Comparison of ENCODE assay signal across 8 cellular contexts in genomic region chr1:224430511-224431113, GRCh38. TPM values are rescaled to one million over a fixed set of nuclear protein-coding genes. Genes with fewer than 3 reads are reported as not detected.
DNase-seq lines count a peak whose midpoint lies in the region; ATAC-seq, FAIRE-seq and TF ChIP-seq lines count a peak whose summit lies in the region.

No MANE protein-coding gene starts in this region.

- no peaks in the 10 kb centered on the region for H3K9me2 ChIP-seq in MM.1S (replicated peaks; ENCODE audit: insufficient read depth, low read length)

- no peak overlapping the region for H3K27ac ChIP-seq in BLaER1
- peak overlapping the region; percentile 67 for H3K27ac ChIP-seq in MM.1S (ENCODE audit: low read length)
- H3K27ac ChIP-seq in keratinocyte (ENCODE audit: control insufficient read depth, insufficient read depth, low read length): peak overlapping the region; percentile 50

- dilution Hi-C loops in keratinocyte (cut with MboI; ENCODE audit: extremely low pct_ligation_motif_present, low sequenced_read_pairs): no loop called here

- peak; percentile 31 for ATAC-seq in GM18867 (IDR thresholded peaks at IDR 0.05; ENCODE audit: unreplicated experiment)
- ATAC-seq in activated naive CD8-positive, alpha-beta T cell treated with anti-CD3 and anti-CD28 coated beads, Interleukin-2, amount 10 ng/mL, durations not matched to agents 7 days and 5 days (ENCODE audit: low read depth): no peak
- ATAC-seq in HG03521 (IDR thresholded peaks at IDR 0.05; ENCODE audit: unreplicated experiment): no peak

- DNase-seq in MM.1S: peak; percentile 65
- no peak for DNase-seq in activated naive CD8-positive, alpha-beta T cell treated with anti-CD3 and anti-CD28 coated beads, Interleukin-2, amount 10 ng/mL, durations not matched to agents 7 days and 5 days
- DNase-seq in keratinocyte (ENCODE audit: low read depth, low spot score): no peak
- peak; percentile 40 for DNase-seq in superior temporal gyrus (ENCODE audit: extremely low spot score)
- DNase-seq in COLO668 (lab: John Stamatoyannopoulos, UW; ENCODE audit: unreplicated experiment): no peak

- TF ChIP-seq CTCF in MM.1S (IDR thresholded peaks at IDR 0.05; ENCODE audit: low read length) (no peak), keratinocyte (optimal IDR thresholded peaks at IDR 0.05 in 1 of 3, IDR thresholded peaks at IDR 0.05 in 1 of 3, conservative IDR thresholded peaks at IDR 0.05 in 1 of 3; ENCODE audit: extremely low read depth in 1 of 3, insufficient read depth in 2 of 3, low read length in 3 of 3) (no peak)

- H3K9me3 Mint-ChIP-seq in activated naive CD8-positive, alpha-beta T cell treated with anti-CD3 and anti-CD28 coated beads, Interleukin-2, amount 10 ng/mL, durations not matched to agents 7 days and 5 days: no peaks in the 10 kb centered on the region

- peak overlapping the region; percentile 75 for H3K4me3 Mint-ChIP-seq in activated naive CD8-positive, alpha-beta T cell treated with anti-CD3 and anti-CD28 coated beads, Interleukin-2, amount 10 ng/mL, durations not matched to agents 7 days and 5 days

- no peak for FAIRE-seq in keratinocyte (lab: Jason Lieb, UNC)

- H2AFZ ChIP-seq in MM.1S (ENCODE audit: low read length): no peak overlapping the region
- no peak overlapping the region for H2AFZ ChIP-seq in keratinocyte (ENCODE audit: control insufficient read depth, low read length)

- H3K4me2 ChIP-seq in BLaER1 (peak overlapping the region; percentile 56), MM.1S (ENCODE audit: low read depth, low read length) (peak overlapping the region; percentile 78), keratinocyte (ENCODE audit: control insufficient read depth, extremely low read depth, insufficient read depth, low read depth, low read length) (peak overlapping the region; percentile 98)

- H3K27me3 ChIP-seq in BLaER1: no peaks in the 10 kb centered on the region
- no peaks in the 10 kb centered on the region for H3K27me3 ChIP-seq in MM.1S (replicated peaks; ENCODE audit: insufficient read depth, low read length)
- no peaks in the 10 kb centered on the region for H3K27me3 ChIP-seq in keratinocyte (ENCODE audit: control insufficient read depth, extremely low read depth, insufficient read depth, low read length)

- H3K4me3 ChIP-seq in BLaER1 (no peak overlapping the region), MM.1S (ENCODE audit: low read length) (peak overlapping the region; percentile 9; the same call in 1 of the 2 replicates), keratinocyte (ENCODE audit: control insufficient read depth in 2 of 3, extremely low read depth in 1 of 3, insufficient read depth in 2 of 3, low read depth in 1 of 3, low read length in 3 of 3) (peak overlapping the region in 2 of 3 experiments; percentile 47)

- H3K4me1 Mint-ChIP-seq in activated naive CD8-positive, alpha-beta T cell treated with anti-CD3 and anti-CD28 coated beads, Interleukin-2, amount 10 ng/mL, durations not matched to agents 7 days and 5 days: peaks cover 39% of the 10 kb centered on the region

- H3K4me1 ChIP-seq in BLaER1 (peaks cover 49% of the 10 kb centered on the region), MM.1S (ENCODE audit: low read length) (peaks cover 17% of the 10 kb centered on the region), keratinocyte (ENCODE audit: control insufficient read depth, extremely low read depth, insufficient read depth, low read length) (peaks cover 28% of the 10 kb centered on the region)

- POLR2A ChIA-PET in activated naive CD8-positive, alpha-beta T cell treated with anti-CD3 and anti-CD28 coated beads, Interleukin-2, amount 10 ng/mL, durations not matched to agents 7 days and 5 days (lab: Charles Lee): interaction anchor here (1.1 to 2.4 kb wide), 4 partner anchors 12 to 73 kb away, joined by 3 to 6 read pairs (median 4); partner anchors contain the start of gene CNIH4

- H3K36me3 Mint-ChIP-seq in activated naive CD8-positive, alpha-beta T cell treated with anti-CD3 and anti-CD28 coated beads, Interleukin-2, amount 10 ng/mL, durations not matched to agents 7 days and 5 days: peaks cover 23% of the 10 kb centered on the region

- H3K36me3 ChIP-seq in BLaER1 (peaks cover 24% of the 10 kb centered on the region), MM.1S (replicated peaks; ENCODE audit: insufficient read depth, low read length) (no peaks in the 10 kb centered on the region), keratinocyte (ENCODE audit: control insufficient read depth in 2 of 2, extremely low read depth in 1 of 2, insufficient read depth in 2 of 2, low read length in 2 of 2) (peaks cover 3% of the 10 kb centered on the region in 2 experiments)

- no peaks in the 10 kb centered on the region for H3K9me1 ChIP-seq in keratinocyte (ENCODE audit: control insufficient read depth, extremely low read depth, insufficient read depth, low read length)

- peaks cover 91% of the 10 kb centered on the region for H3K79me2 ChIP-seq in MM.1S (ENCODE audit: low read length)
- H3K79me2 ChIP-seq in keratinocyte (ENCODE audit: control insufficient read depth, insufficient read depth, low read length): peaks cover 66% of the 10 kb centered on the region

- H3K27me3 Mint-ChIP-seq in activated naive CD8-positive, alpha-beta T cell treated with anti-CD3 and anti-CD28 coated beads, Interleukin-2, amount 10 ng/mL, durations not matched to agents 7 days and 5 days: no peaks in the 10 kb centered on the region

- H3K9ac ChIP-seq in BLaER1 (no peak overlapping the region), MM.1S (ENCODE audit: low read length) (peak overlapping the region; percentile 22), keratinocyte (ENCODE audit: control insufficient read depth, extremely low read depth, insufficient read depth, low read length) (no peak overlapping the region)

- peak overlapping the region; percentile 72 for H3K27ac Mint-ChIP-seq in activated naive CD8-positive, alpha-beta T cell treated with anti-CD3 and anti-CD28 coated beads, Interleukin-2, amount 10 ng/mL, durations not matched to agents 7 days and 5 days

- H3F3A ChIP-seq in MM.1S (ENCODE audit: insufficient read depth, low read length): peaks cover 41% of the 10 kb centered on the region

- H4K20me1 ChIP-seq in BLaER1 (peaks cover 77% of the 10 kb centered on the region), MM.1S (ENCODE audit: insufficient read depth, low read length) (no peaks in the 10 kb centered on the region; the same call in 1 of the 2 replicates), keratinocyte (ENCODE audit: control insufficient read depth, extremely low read depth, insufficient read depth, low read length) (peaks cover 9% of the 10 kb centered on the region)

- H3K9me3 ChIP-seq in BLaER1: no peaks in the 10 kb centered on the region
- no peaks in the 10 kb centered on the region for H3K9me3 ChIP-seq in MM.1S (replicated peaks; ENCODE audit: insufficient read depth, low read length)
- H3K9me3 ChIP-seq in keratinocyte (ENCODE audit: control insufficient read depth, low read depth, low read length): no peaks in the 10 kb centered on the region

RNA-seq across cellular contexts. Expression of gene WDR26, which starts 4.0 kb away (rescaled TPM):
- total RNA-seq in activated naive CD8-positive, alpha-beta T cell treated with anti-CD3 and anti-CD28 coated beads, Interleukin-2, amount 10 ng/mL, durations not matched to agents 7 days and 5 days: 10 to 100 TPM; 90.2 to 92.0 TPM
- 35.1 to 46.4 TPM (median 41.0 TPM) in 3 replicates for polyA plus RNA-seq in keratinocyte
- polyA plus RNA-seq in keratinocyte (2011; ENCODE audit: low read depth): 67.6 TPM
- 38.4 and 57.2 TPM in 2 replicates for polyA plus RNA-seq in keratinocyte (2011; cell fraction: cytosol; rRNA removed)
- polyA plus RNA-seq in keratinocyte (2011; cell fraction: nucleus; rRNA removed): 70.8 and 91.2 TPM in 2 replicates
- 46.2 and 62.6 TPM in 2 replicates for polyA plus RNA-seq in keratinocyte (2012; ENCODE audit: low replicate concordance)
- 49.4 to 89.4 TPM (median 51.2 TPM) in 3 replicates for polyA minus RNA-seq in keratinocyte
- polyA minus RNA-seq in keratinocyte (2011; cell fraction: cytosol; rRNA and poly(A)+ RNA removed): 67.1 TPM
- polyA minus RNA-seq in keratinocyte (2011; cell fraction: nucleus; rRNA and poly(A)+ RNA removed): 66.3 and 135 TPM in 2 replicates

Comparison
In these comparisons a context has a peak if more than half of its experiments do, and no peak if none do; other contexts are left out.
1. DNase-seq: peak in MM.1S (single experiment) and superior temporal gyrus (single experiment); none in activated naive CD8-positive, alpha-beta T cell treated with anti-CD3 and anti-CD28 coated beads, Interleukin-2, amount 10 ng/mL, durations not matched to agents 7 days and 5 days (single experiment), keratinocyte (single experiment) and COLO668 (single experiment).
2. Peak in every context shown above with its lines, with median percentiles within 50 percentile points of each other: H3K4me2 ChIP-seq.